ENCODE assay signal across 30 cellular contexts in genomic region chr3:62556121-62556520, GRCh38.
"Had no signal": no experiment of that assay in that cellular context is flagged by ENCODE, and none has a peak within 500 bp of the region (broad histone marks: within the 10 kb centered on the region; RNA-seq: fewer than 3 reads in every experiment).

No MANE protein-coding gene starts in this region.

- H3K9me3 Mint-ChIP-seq: nephron, neural crest cell had no signal

- H3K36me3 Mint-ChIP-seq: immature natural killer cell; stimulated activated naive B cell treated with anti-CD40 and anti-IgM and Interleukin-4, amounts not matched to agents 10 μg/mL and 1 μg/mL and 100 μg/mL, for 72 hours had no signal

- H3K27me3 ChIP-seq: left lung, pancreas, stomach, testis, thyroid gland, transverse colon, upper lobe of left lung had no signal

- H3K4me1 ChIP-seq: left lung, lower lobe of right lung, pancreas, prostate gland, stomach, testis, transverse colon, upper lobe of left lung had no signal

- H3K4me3 ChIP-seq: left lung, lower lobe of right lung, pancreas, prostate gland, skin epidermis, stomach, testis, thyroid gland, transverse colon, upper lobe of left lung had no signal

- H3K27ac ChIP-seq: left lung, lower lobe of right lung, pancreas, prostate gland, skin epidermis, stomach, testis, thyroid gland, transverse colon, upper lobe of left lung had no signal

- DNase-seq: hypothalamus; immature natural killer cell; kidney; left colon; left lung; lower lobe of right lung; mammary epithelial cell; mesenchymal stem cell; naive thymus-derived CD8-positive, alpha-beta T cell; nucleus accumbens; pancreas; posterior cingulate gyrus; retina; right cardiac atrium; stimulated activated CD4-positive, alpha-beta T cell treated with anti-CD3 and anti-CD28 coated beads, Interleukin-12 subunit alpha, Interleukin-12 subunit beta, amount 100 ng/mL, for 4 hours; stimulated activated CD4-positive, alpha-beta T cell treated with anti-CD3 and anti-CD28 coated beads, Interleukin-15, amount 100 ng/mL, for 24 hours; stimulated activated CD4-positive, alpha-beta T cell treated with anti-CD3 and anti-CD28 coated beads, Interleukin-2, amount 100 ng/mL, for 24 hours; stimulated activated CD4-positive, alpha-beta T cell treated with anti-CD3 and anti-CD28 coated beads, Interleukin-4, amount 100 ng/mL, for 1 hour; stimulated activated naive B cell treated with anti-CD40 and anti-IgM and Interleukin-4, amounts not matched to agents 10 μg/mL and 1 μg/mL and 100 μg/mL, for 72 hours; stimulated activated naive CD8-positive, alpha-beta T cell treated with anti-CD3 and anti-CD28 coated beads, Interleukin-15, Interleukin-2, amounts not matched to agents 100 U/mL and 50 U/mL, for 24 hours; stomach; testis; thyroid gland; transverse colon; upper lobe of left lung had no signal

- H3K9me3 ChIP-seq: left lung, lower lobe of right lung, pancreas, prostate gland, stomach, testis, thyroid gland, transverse colon, upper lobe of left lung had no signal

- H3K4me1 Mint-ChIP-seq: immature natural killer cell; naive thymus-derived CD8-positive, alpha-beta T cell; nephron; stimulated activated naive B cell treated with anti-CD40 and anti-IgM and Interleukin-4, amounts not matched to agents 10 μg/mL and 1 μg/mL and 100 μg/mL, for 72 hours had no signal

- H3K36me3 ChIP-seq: left lung, lower lobe of right lung, pancreas, prostate gland, stomach, thyroid gland, transverse colon, upper lobe of left lung had no signal

- H3K27ac Mint-ChIP-seq: immature natural killer cell; naive thymus-derived CD8-positive, alpha-beta T cell; nephron; stimulated activated naive B cell treated with anti-CD40 and anti-IgM and Interleukin-4, amounts not matched to agents 10 μg/mL and 1 μg/mL and 100 μg/mL, for 72 hours had no signal

- H3K4me3 Mint-ChIP-seq: immature natural killer cell; naive thymus-derived CD8-positive, alpha-beta T cell; nephron; neural crest cell; stimulated activated naive B cell treated with anti-CD40 and anti-IgM and Interleukin-4, amounts not matched to agents 10 μg/mL and 1 μg/mL and 100 μg/mL, for 72 hours had no signal

- ATAC-seq: left colon; left lung; lower lobe of right lung; naive thymus-derived CD8-positive, alpha-beta T cell; pancreas; right cardiac atrium; sciatic nerve; stimulated activated naive B cell treated with anti-CD40 and anti-IgM and Interleukin-4, amounts not matched to agents 10 μg/mL and 1 μg/mL and 100 μg/mL, for 72 hours; stimulated activated naive CD8-positive, alpha-beta T cell treated with anti-CD3 and anti-CD28 coated beads, Interleukin-15, Interleukin-2, amounts not matched to agents 100 U/mL and 50 U/mL, for 24 hours had no signal
